In genomic region chr6:113631616-113632015, GRCh38 we compare ENCODE assay signal across 11 cellular contexts.
DNase-seq lines count a peak whose midpoint lies in the region; ATAC-seq and TF ChIP-seq lines count a peak whose summit lies in the region.
"Had no signal": no experiment of that assay in that cellular context is flagged by ENCODE, and none has a peak within 500 bp of the region (broad histone marks: within the 10 kb centered on the region; RNA-seq: fewer than 3 reads in every experiment).

No MANE protein-coding gene starts in this region.

- peak overlapping the region; percentile 87 for H3K9ac ChIP-seq in smooth muscle cell (ENCODE audit: low read depth)

- no peaks in the 10 kb centered on the region for H3K36me3 Mint-ChIP-seq in T-helper 17 cell (ENCODE audit: low read depth)
- H3K36me3 Mint-ChIP-seq: naive thymus-derived CD8-positive, alpha-beta T cell had no signal

- H3K9me3 ChIP-seq in T-helper 17 cell (ENCODE audit: control insufficient read depth, low read length, poor library complexity, severe bottlenecking) (no peaks in the 10 kb centered on the region), smooth muscle cell (replicated peaks; ENCODE audit: low read depth) (no peaks in the 10 kb centered on the region)

- H3K27me3 ChIP-seq in foreskin keratinocyte (no peaks in the 10 kb centered on the region), smooth muscle cell (ENCODE audit: low read depth) (no peaks in the 10 kb centered on the region)

- peaks cover 35% of the 10 kb centered on the region for H3K4me1 Mint-ChIP-seq in T-helper 17 cell

- DNase-seq in T-helper 17 cell (no peak), foreskin keratinocyte (no peak), smooth muscle cell (lab: John Stamatoyannopoulos, UW; ENCODE audit: unreplicated experiment) (no peak), epidermal melanocyte (ENCODE audit: insufficient read length, low spot score) (no peak), GM13976 (ENCODE audit: low spot score) (no peak), SKM-1 treated with dmso at 0.1 percent for 144 hours (lab: John Stamatoyannopoulos, UW; ENCODE audit: unreplicated experiment) (no peak)
- DNase-seq: NCI-H2081, SHP77 had no signal

- H3K4me2 ChIP-seq in smooth muscle cell, result peak overlapping the region; percentile 62

- no peak overlapping the region for H2AFZ ChIP-seq in smooth muscle cell (ENCODE audit: low read depth)

- no peak for TF ChIP-seq CTCF in foreskin keratinocyte (conservative IDR thresholded peaks at IDR 0.05)
- no peak for TF ChIP-seq CTCF in smooth muscle cell (IDR thresholded peaks at IDR 0.05; ENCODE audit: borderline replicate concordance, insufficient read depth, poor library complexity, severe bottlenecking)
- no peak for TF ChIP-seq CTCF in GM13976 (IDR thresholded peaks at IDR 0.05; ENCODE audit: borderline replicate concordance, control extremely low read depth, extremely low read depth, insufficient read depth, missing control alignments)

- in situ Hi-C loops in GM13976 (cut with MboI; ENCODE audit: low sequenced_read_pairs, unreplicated experiment), result loop anchor here (25.0 kb wide), 1 partner anchor 844 kb away; no protein-coding TSS in a partner anchor

- no peaks in the 10 kb centered on the region for H3K79me2 ChIP-seq in smooth muscle cell (ENCODE audit: low read depth)

- H3K36me3 ChIP-seq in smooth muscle cell (ENCODE audit: low read depth), result no peaks in the 10 kb centered on the region

- H3K4me1 ChIP-seq in foreskin keratinocyte (peaks cover 40% of the 10 kb centered on the region), smooth muscle cell (ENCODE audit: low read depth) (peaks cover 30% of the 10 kb centered on the region)

- H4K20me1 ChIP-seq in smooth muscle cell (ENCODE audit: low read depth), result no peaks in the 10 kb centered on the region

- peaks cover 15% of the 10 kb centered on the region for H3F3A ChIP-seq in smooth muscle cell (ENCODE audit: low read depth)

- H3K27ac ChIP-seq in foreskin keratinocyte (peak overlapping the region; percentile 97), smooth muscle cell (ENCODE audit: low read depth) (peak overlapping the region; percentile 98)

- peak overlapping the region; percentile 61; the same call in 1 of the 2 replicates for H3K4me3 ChIP-seq in GM08714 (ENCODE audit: low read length)
- no peak overlapping the region for H3K4me3 ChIP-seq in smooth muscle cell

- 95% methylated on average over 2 of the region's 2 CpGs for WGBS in smooth muscle cell (ENCODE audit: low lambda C conversion rate)

- no peaks in the 10 kb centered on the region for H3K27me3 Mint-ChIP-seq in T-helper 17 cell

- no peak overlapping the region for H3K4me3 Mint-ChIP-seq in T-helper 17 cell

- no peak for ATAC-seq in T-helper 17 cell
- no peak for ATAC-seq in foreskin keratinocyte
- no peak for ATAC-seq in GM18868 (IDR thresholded peaks at IDR 0.05; ENCODE audit: unreplicated experiment)

- peak overlapping the region; percentile 96 for H3K27ac Mint-ChIP-seq in T-helper 17 cell
